Comparison of ENCODE assay signal across 8 cellular contexts in genomic region chr3:100602506-100603444, GRCh38. TPM values are rescaled to one million over a fixed set of nuclear protein-coding genes. Genes with fewer than 3 reads are reported as not detected.
A peak's percentile ranks its signal among the peaks of the same experiment; 100 is the strongest.
DNase-seq lines count a peak whose midpoint lies in the region; ATAC-seq and TF ChIP-seq lines count a peak whose summit lies in the region.

No MANE protein-coding gene starts in this region.

- POLR2A ChIA-PET in MCF 10A (lab: Yijun Ruan, JAX), result interaction anchor here (0.9 to 6.7 kb wide), 11 partner anchors 11 to 201 kb away, joined by 3 to 100 read pairs (median 3); partner anchors contain the start of genes LNP1, TFG, TMEM45A and TOMM70

- no peaks in the 10 kb centered on the region for H3K36me3 Mint-ChIP-seq in MCF 10A (ENCODE audit: insufficient read depth, unreplicated experiment)

- peak overlapping the region in 1 of 2 donors; percentile 21 for H3K27ac ChIP-seq in breast epithelium
- no peak overlapping the region for H3K27ac ChIP-seq in vagina

- TF ChIP-seq POLR2A in breast epithelium (IDR thresholded peaks at IDR 0.05) (no peak), vagina (IDR thresholded peaks at IDR 0.05) (no peak)

- peaks cover 36% of the 10 kb centered on the region for H3K4me1 Mint-ChIP-seq in MCF 10A (ENCODE audit: insufficient read depth, unreplicated experiment)

- no TSS peak for BruUV-seq in MCF 10A (replicated peaks; lab: Mats Ljungman, UMichigan)

- intact Hi-C loops in MCF 10A (cut with micrococcal nuclease) (loop anchor here (1.0 to 5.0 kb wide), 3 partner anchors 108 to 194 kb away; no protein-coding TSS in a partner anchor), breast epithelium (cut with DNase I; ENCODE audit: low total_unique reads) (no loop called here), vagina (cut with DNase I) (no loop called here)

- H3K27me3 ChIP-seq in breast epithelium (no peaks in the 10 kb centered on the region), vagina (no peaks in the 10 kb centered on the region)

- peak overlapping the region; percentile 49 for H3K27ac Mint-ChIP-seq in MCF 10A (ENCODE audit: low read depth, unreplicated experiment)

- no peaks in the 10 kb centered on the region for H3K9me3 ChIP-seq in breast epithelium
- no peaks in the 10 kb centered on the region for H3K9me3 ChIP-seq in vagina

- ATAC-seq in HG03135 (IDR thresholded peaks at IDR 0.05; ENCODE audit: unreplicated experiment) (peak; percentile 36), SK-N-SH treated with all-trans-retinoic acid at 6 μM for 48 hours (peak; percentile 47)

- H3K9me3 Mint-ChIP-seq in MCF 10A (ENCODE audit: unreplicated experiment), result peaks cover 7% of the 10 kb centered on the region

- H3K27me3 Mint-ChIP-seq in MCF 10A (ENCODE audit: insufficient read depth, unreplicated experiment), result no peaks in the 10 kb centered on the region

- H3K4me3 Mint-ChIP-seq in MCF 10A (ENCODE audit: unreplicated experiment), result no peak overlapping the region

- H3K4me1 ChIP-seq in breast epithelium (no peaks in the 10 kb centered on the region), vagina (peaks cover 8% of the 10 kb centered on the region)

- no peak for TF ChIP-seq CTCF in MCF 10A (IDR thresholded peaks at IDR 0.05; ENCODE audit: unreplicated experiment)
- no peak for TF ChIP-seq CTCF in breast epithelium (IDR thresholded peaks at IDR 0.05)
- no peak for TF ChIP-seq CTCF in vagina (IDR thresholded peaks at IDR 0.05)

- CTCF ChIA-PET in MCF 10A (lab: Yijun Ruan, JAX), result interaction anchor here (0.6 to 6.8 kb wide), 24 partner anchors 13 to 598 kb away, joined by 3 to 110 read pairs (median 4); partner anchors contain the start of gene TFG

- H3K36me3 ChIP-seq in breast epithelium, result no peaks in the 10 kb centered on the region
- H3K36me3 ChIP-seq in vagina, result no peaks in the 10 kb centered on the region

- peak overlapping the region in 1 of 3 donors; percentile 5 for H3K4me3 ChIP-seq in breast epithelium
- no peak overlapping the region for H3K4me3 ChIP-seq in vagina

- DNase-seq in MCF 10A (ENCODE audit: unreplicated experiment), result peak; percentile 79
- DNase-seq in breast epithelium (ENCODE audit: low spot score in 2 of 2), result no peak
- peak; percentile 36 for DNase-seq in germinal center (ENCODE audit: low spot score)
- no peak for DNase-seq in vagina (ENCODE audit: extremely low spot score in 2 of 2)
- DNase-seq in NCI-H82 treated with DMSO at 0.1 percent for 48 hours (lab: John Stamatoyannopoulos, UW; ENCODE audit: unreplicated experiment), result no peak
- DNase-seq in foreskin melanocyte, result no peak

TF ChIP-seq in SK-N-SH treated with all-trans-retinoic acid at 6 μM for 48 hours, 23 proteins besides CTCF, POLR2A, EP300 and RAD21:
- no peak for TF ChIP-seq CSRNP3 (CRISPR knock-in tag; IDR thresholded peaks at IDR 0.05)
- no peak for TF ChIP-seq ZFP3 (CRISPR knock-in tag; IDR thresholded peaks at IDR 0.05)
- TF ChIP-seq TCF4 (CRISPR knock-in tag; IDR thresholded peaks at IDR 0.05; ENCODE audit: borderline replicate concordance), result no peak
- no peak for TF ChIP-seq ARNTL (CRISPR knock-in tag; IDR thresholded peaks at IDR 0.05; ENCODE audit: borderline replicate concordance, low read depth)
- TF ChIP-seq ZC3H10 (CRISPR knock-in tag; IDR thresholded peaks at IDR 0.05), result no peak
- no peak for TF ChIP-seq PATZ1 (CRISPR knock-in tag; IDR thresholded peaks at IDR 0.05; ENCODE audit: borderline replicate concordance)
- no peak for TF ChIP-seq SNAI2 (CRISPR knock-in tag; IDR thresholded peaks at IDR 0.05)
- no peak for TF ChIP-seq ZNF8 (CRISPR knock-in tag; IDR thresholded peaks at IDR 0.05)
- TF ChIP-seq RARB (CRISPR knock-in tag; IDR thresholded peaks at IDR 0.05), result no peak
- no peak for TF ChIP-seq BACH2 (CRISPR knock-in tag; IDR thresholded peaks at IDR 0.05; ENCODE audit: borderline replicate concordance)
- no peak for TF ChIP-seq ZNF70 (CRISPR knock-in tag; IDR thresholded peaks at IDR 0.05)
- no peak for TF ChIP-seq CSDC2 (CRISPR knock-in tag; IDR thresholded peaks at IDR 0.05)
- no peak for TF ChIP-seq OSR1 (CRISPR knock-in tag; IDR thresholded peaks at IDR 0.05)

RNA-seq across cellular contexts. Expression of gene ADGRG7, which starts 6.6 kb away (rescaled TPM):
- total RNA-seq in MCF 10A (2022), result not detected in 2 replicates
- total RNA-seq in breast epithelium, result not detected
- total RNA-seq in vagina, result not detected

Comparison
In these comparisons a context has a peak if more than half of its experiments do, and no peak if none do; other contexts are left out.
1. DNase-seq: peak in MCF 10A (single experiment) and germinal center (single experiment); none in breast epithelium (0 of 2), vagina (0 of 2), NCI-H82 treated with DMSO at 0.1 percent for 48 hours (single experiment) and foreskin melanocyte (single experiment).